ENCODE assay signal across 13 cellular contexts in genomic region chr17:82527893-82528292, GRCh38. TPM values are rescaled to one million over a fixed set of nuclear protein-coding genes. Genes with fewer than 3 reads are reported as not detected.
DNase-seq lines count a peak whose midpoint lies in the region; ATAC-seq, FAIRE-seq and TF ChIP-seq lines count a peak whose summit lies in the region.
"Had no signal": no experiment of that assay in that cellular context is flagged by ENCODE, and none has a peak within 500 bp of the region (broad histone marks: within the 10 kb centered on the region; RNA-seq: fewer than 3 reads in every experiment).

No MANE protein-coding gene starts in this region.

- peak overlapping the region; percentile 58 for H3K27ac Mint-ChIP-seq in activated CD4-positive, alpha-beta T cell treated with anti-CD3 and anti-CD28 coated beads, Interleukin-2, amount 10 ng/mL, durations not matched to agents 7 days and 5 days
- H3K27ac Mint-ChIP-seq in activated naive CD8-positive, alpha-beta T cell treated with anti-CD3 and anti-CD28 coated beads, Interleukin-2, amount 10 ng/mL, durations not matched to agents 7 days and 5 days = no peak overlapping the region
- H3K27ac Mint-ChIP-seq in immature natural killer cell = peak overlapping the region; percentile 20 to 87 (median 56)
- H3K27ac Mint-ChIP-seq in stimulated activated memory B cell treated with anti-CD40 and anti-IgM and Interleukin-4, amounts not matched to agents 10 μg/mL and 1 μg/mL and 100 μg/mL, for 72 hours = peak overlapping the region; percentile 57

- no peak overlapping the region for H3K4me3 Mint-ChIP-seq in activated CD4-positive, alpha-beta T cell treated with anti-CD3 and anti-CD28 coated beads, Interleukin-2, amount 10 ng/mL, durations not matched to agents 7 days and 5 days
- peak overlapping the region; percentile 3 for H3K4me3 Mint-ChIP-seq in activated naive CD8-positive, alpha-beta T cell treated with anti-CD3 and anti-CD28 coated beads, Interleukin-2, amount 10 ng/mL, durations not matched to agents 7 days and 5 days
- no peak overlapping the region for H3K4me3 Mint-ChIP-seq in immature natural killer cell
- no peak overlapping the region for H3K4me3 Mint-ChIP-seq in stimulated activated memory B cell treated with anti-CD40 and anti-IgM and Interleukin-4, amounts not matched to agents 10 μg/mL and 1 μg/mL and 100 μg/mL, for 72 hours

- no peaks in the 10 kb centered on the region for H3K27me3 Mint-ChIP-seq in activated CD4-positive, alpha-beta T cell treated with anti-CD3 and anti-CD28 coated beads, Interleukin-2, amount 10 ng/mL, durations not matched to agents 7 days and 5 days
- H3K27me3 Mint-ChIP-seq in activated naive CD8-positive, alpha-beta T cell treated with anti-CD3 and anti-CD28 coated beads, Interleukin-2, amount 10 ng/mL, durations not matched to agents 7 days and 5 days = no peaks in the 10 kb centered on the region
- peaks cover 0 to 4% (median 0%) of the 10 kb centered on the region in 3 donors for H3K27me3 Mint-ChIP-seq in immature natural killer cell (ENCODE audit: low read depth in 3 of 3)
- H3K27me3 Mint-ChIP-seq in stimulated activated memory B cell treated with anti-CD40 and anti-IgM and Interleukin-4, amounts not matched to agents 10 μg/mL and 1 μg/mL and 100 μg/mL, for 72 hours = no peaks in the 10 kb centered on the region

- CTCF ChIA-PET in activated CD4-positive, alpha-beta T cell treated with anti-CD3 and anti-CD28 coated beads, Interleukin-2, amount 10 ng/mL, durations not matched to agents 7 days and 5 days (lab: Charles Lee) = interaction anchor here (0.6 kb wide), 3 partner anchors 9 to 197 kb away, joined by 3 to 4 read pairs (median 3); no protein-coding TSS in a partner anchor

- TF ChIP-seq POLR2A in GM12891 (IDR thresholded peaks at IDR 0.05; ENCODE audit: low read depth, low read length) = no peak

- no peak for DNase-seq in activated CD4-positive, alpha-beta T cell treated with anti-CD3 and anti-CD28 coated beads, Interleukin-2, amount 10 ng/mL, durations not matched to agents 7 days and 5 days
- DNase-seq in activated CD4-positive, alpha-beta T cell treated with anti-CD3 and anti-CD28 coated beads, Interleukin-2, amount 50 U/mL, for 1 hour = no peak
- DNase-seq in activated naive CD8-positive, alpha-beta T cell treated with anti-CD3 and anti-CD28 coated beads, Interleukin-2, amount 10 ng/mL, durations not matched to agents 7 days and 5 days = no peak
- DNase-seq in immature natural killer cell = no peak
- DNase-seq in HTR-8/SVneo (ENCODE audit: insufficient read length, low spot score) = no peak
- DNase-seq in GM12891 (ENCODE audit: insufficient read length, low spot score) = no peak
- no peak for DNase-seq in activated gamma-delta T cell treated with Interleukin-2 at 50 U/mL for 16 hours
- DNase-seq: central memory CD4-positive, alpha-beta T cell; kidney; NCI-H2227 treated with DMSO at 0.1 percent for 48 hours; stimulated activated CD4-positive, alpha-beta T cell treated with anti-CD3 and anti-CD28 coated beads, Interleukin-2, amount 100 ng/mL, for 24 hours; T1000 had no signal

- peaks cover 5% of the 10 kb centered on the region for H3K36me3 Mint-ChIP-seq in activated CD4-positive, alpha-beta T cell treated with anti-CD3 and anti-CD28 coated beads, Interleukin-2, amount 10 ng/mL, durations not matched to agents 7 days and 5 days (ENCODE audit: low read depth)
- H3K36me3 Mint-ChIP-seq in activated naive CD8-positive, alpha-beta T cell treated with anti-CD3 and anti-CD28 coated beads, Interleukin-2, amount 10 ng/mL, durations not matched to agents 7 days and 5 days = peaks cover 12% of the 10 kb centered on the region
- no peaks in the 10 kb centered on the region for H3K36me3 Mint-ChIP-seq in immature natural killer cell
- peaks cover 6% of the 10 kb centered on the region for H3K36me3 Mint-ChIP-seq in stimulated activated memory B cell treated with anti-CD40 and anti-IgM and Interleukin-4, amounts not matched to agents 10 μg/mL and 1 μg/mL and 100 μg/mL, for 72 hours

- POLR2A ChIA-PET in activated CD4-positive, alpha-beta T cell treated with anti-CD3 and anti-CD28 coated beads, Interleukin-2, amount 10 ng/mL, durations not matched to agents 7 days and 5 days (lab: Charles Lee) = no interaction called here
- POLR2A ChIA-PET in activated naive CD8-positive, alpha-beta T cell treated with anti-CD3 and anti-CD28 coated beads, Interleukin-2, amount 10 ng/mL, durations not matched to agents 7 days and 5 days (lab: Charles Lee) = interaction anchor here (2.7 kb wide), 1 partner anchor 8 kb away, joined by 13 read pairs; the partner anchor contains the start of gene FOXK2

- FAIRE-seq in HTR-8/SVneo (lab: Jason Lieb, UNC) (no peak), GM12891 (lab: Jason Lieb, UNC) (no peak)
- FAIRE-seq: kidney had no signal

- H3K4me1 Mint-ChIP-seq in activated CD4-positive, alpha-beta T cell treated with anti-CD3 and anti-CD28 coated beads, Interleukin-2, amount 10 ng/mL, durations not matched to agents 7 days and 5 days = peaks cover 47% of the 10 kb centered on the region
- peaks cover 36% of the 10 kb centered on the region for H3K4me1 Mint-ChIP-seq in activated naive CD8-positive, alpha-beta T cell treated with anti-CD3 and anti-CD28 coated beads, Interleukin-2, amount 10 ng/mL, durations not matched to agents 7 days and 5 days
- peaks cover 51 to 68% of the 10 kb centered on the region in 2 donors for H3K4me1 Mint-ChIP-seq in immature natural killer cell
- H3K4me1 Mint-ChIP-seq in stimulated activated memory B cell treated with anti-CD40 and anti-IgM and Interleukin-4, amounts not matched to agents 10 μg/mL and 1 μg/mL and 100 μg/mL, for 72 hours = peaks cover 64% of the 10 kb centered on the region

- H3K9me3 Mint-ChIP-seq in activated CD4-positive, alpha-beta T cell treated with anti-CD3 and anti-CD28 coated beads, Interleukin-2, amount 10 ng/mL, durations not matched to agents 7 days and 5 days = no peaks in the 10 kb centered on the region
- H3K9me3 Mint-ChIP-seq in activated naive CD8-positive, alpha-beta T cell treated with anti-CD3 and anti-CD28 coated beads, Interleukin-2, amount 10 ng/mL, durations not matched to agents 7 days and 5 days = no peaks in the 10 kb centered on the region
- no peaks in the 10 kb centered on the region for H3K9me3 Mint-ChIP-seq in immature natural killer cell
- no peaks in the 10 kb centered on the region for H3K9me3 Mint-ChIP-seq in stimulated activated memory B cell treated with anti-CD40 and anti-IgM and Interleukin-4, amounts not matched to agents 10 μg/mL and 1 μg/mL and 100 μg/mL, for 72 hours

- ATAC-seq in activated naive CD8-positive, alpha-beta T cell treated with anti-CD3 and anti-CD28 coated beads, Interleukin-2, amount 10 ng/mL, durations not matched to agents 7 days and 5 days (ENCODE audit: low read depth) = no peak
- no peak for ATAC-seq in stimulated activated memory B cell treated with anti-CD40 and anti-IgM and Interleukin-4, amounts not matched to agents 10 μg/mL and 1 μg/mL and 100 μg/mL, for 72 hours

TF ChIP-seq in GM12891, 5 proteins besides CTCF, POLR2A, EP300 and RAD21:
- TF ChIP-seq POU2F2 (IDR thresholded peaks at IDR 0.05; ENCODE audit: low read depth, low read length) (no peak), PAX5 (IDR thresholded peaks at IDR 0.05; ENCODE audit: insufficient read depth, low read length, severe bottlenecking) (no peak), SPI1 (IDR thresholded peaks at IDR 0.05; ENCODE audit: low read depth, low read length) (no peak), TAF1 (IDR thresholded peaks at IDR 0.05; ENCODE audit: low read depth, low read length) (no peak), POLR2AphosphoS5 (IDR thresholded peaks at IDR 0.05; ENCODE audit: low read depth, low read length) (no peak)
TF ChIP-seq in GM12891: peak in this region for 0.

RNA-seq across cellular contexts. Expression of gene FOXK2, which starts 8.4 kb away (rescaled TPM):
- total RNA-seq in activated CD4-positive, alpha-beta T cell treated with anti-CD3 and anti-CD28 coated beads, Interleukin-2, amount 10 ng/mL, durations not matched to agents 7 days and 5 days = 10 to 100 TPM; 59.6 to 63.2 TPM
- total RNA-seq in activated naive CD8-positive, alpha-beta T cell treated with anti-CD3 and anti-CD28 coated beads, Interleukin-2, amount 10 ng/mL, durations not matched to agents 7 days and 5 days = 10 to 100 TPM; 59.6 to 60.8 TPM
- 1 to 10 TPM; 1.9 to 9.7 (median 2.9) TPM for polyA plus RNA-seq in immature natural killer cell
- 19.6 TPM for polyA plus RNA-seq in GM12891 (2012; ENCODE audit: low read depth, missing spikeins)
